ENCODE assay signal across 1 cellular context in the genomic region with DNA sequence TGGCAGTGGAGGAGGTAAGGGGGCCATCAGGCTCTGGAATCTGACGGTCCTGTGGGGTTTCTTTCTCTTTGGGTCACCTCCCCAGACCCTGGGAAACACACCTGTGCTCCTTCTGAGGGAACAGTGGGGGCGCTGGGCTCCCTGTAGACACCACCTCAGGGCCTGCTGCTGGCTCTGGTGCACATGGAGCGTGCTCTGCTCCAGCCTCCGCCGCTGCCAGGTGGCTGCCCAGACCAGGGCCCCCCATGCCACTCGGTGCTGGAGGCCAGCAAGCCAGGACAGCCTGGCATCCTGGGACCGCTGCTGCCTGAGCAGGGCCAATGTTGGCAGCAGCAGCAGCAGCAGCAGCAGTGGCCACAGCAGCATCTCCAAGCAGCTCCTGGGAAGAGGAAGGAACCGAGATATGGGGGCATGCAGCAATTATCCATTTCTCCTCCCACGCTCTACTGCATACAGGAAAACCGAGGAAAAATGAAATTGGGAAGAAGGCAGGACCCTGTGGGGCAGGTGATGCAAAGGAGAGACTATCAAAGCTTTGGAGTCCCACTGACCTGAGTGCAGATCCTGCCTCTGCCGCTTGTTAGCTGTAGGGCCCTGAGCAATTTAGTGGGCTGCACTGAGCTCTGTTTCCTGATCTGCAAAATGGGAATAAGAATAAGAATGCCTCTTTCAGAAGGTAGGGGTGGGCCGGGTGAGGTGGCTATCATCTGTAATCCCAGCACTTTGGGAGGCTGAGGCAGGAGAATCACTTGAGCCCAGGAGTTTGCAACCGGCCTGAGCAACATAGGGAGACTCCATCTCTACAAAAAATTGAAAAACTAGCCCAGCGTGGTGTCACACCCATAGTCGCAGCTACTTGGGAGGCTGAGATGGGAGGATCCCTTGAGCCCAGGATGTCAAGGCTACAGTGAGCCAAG.
TF ChIP-seq lines count a peak whose summit lies in the region.

No MANE protein-coding gene starts in this region.

TF ChIP-seq in HepG2, 621 proteins besides CTCF, POLR2A, EP300 and RAD21 (continued from another document and continues in another):
- TF ChIP-seq ZNF292 (CRISPR knock-in tag; IDR thresholded peaks at IDR 0.05; ENCODE audit: borderline replicate concordance, low read depth): no peak
- no peak for TF ChIP-seq ZSCAN25 (CRISPR knock-in tag; IDR thresholded peaks at IDR 0.05)
- TF ChIP-seq MAFK (conservative IDR thresholded peaks at IDR 0.05 in 1 of 2, IDR thresholded peaks at IDR 0.05 in 1 of 2; ENCODE audit: low read length in 2 of 2): no peak
- TF ChIP-seq NRL (CRISPR knock-in tag; IDR thresholded peaks at IDR 0.05; ENCODE audit: borderline replicate concordance): peak; percentile 56; the same call in 1 of the 2 replicates
- TF ChIP-seq GLI4 (CRISPR knock-in tag; IDR thresholded peaks at IDR 0.05; ENCODE audit: borderline replicate concordance): no peak
- TF ChIP-seq, protein P1, sequence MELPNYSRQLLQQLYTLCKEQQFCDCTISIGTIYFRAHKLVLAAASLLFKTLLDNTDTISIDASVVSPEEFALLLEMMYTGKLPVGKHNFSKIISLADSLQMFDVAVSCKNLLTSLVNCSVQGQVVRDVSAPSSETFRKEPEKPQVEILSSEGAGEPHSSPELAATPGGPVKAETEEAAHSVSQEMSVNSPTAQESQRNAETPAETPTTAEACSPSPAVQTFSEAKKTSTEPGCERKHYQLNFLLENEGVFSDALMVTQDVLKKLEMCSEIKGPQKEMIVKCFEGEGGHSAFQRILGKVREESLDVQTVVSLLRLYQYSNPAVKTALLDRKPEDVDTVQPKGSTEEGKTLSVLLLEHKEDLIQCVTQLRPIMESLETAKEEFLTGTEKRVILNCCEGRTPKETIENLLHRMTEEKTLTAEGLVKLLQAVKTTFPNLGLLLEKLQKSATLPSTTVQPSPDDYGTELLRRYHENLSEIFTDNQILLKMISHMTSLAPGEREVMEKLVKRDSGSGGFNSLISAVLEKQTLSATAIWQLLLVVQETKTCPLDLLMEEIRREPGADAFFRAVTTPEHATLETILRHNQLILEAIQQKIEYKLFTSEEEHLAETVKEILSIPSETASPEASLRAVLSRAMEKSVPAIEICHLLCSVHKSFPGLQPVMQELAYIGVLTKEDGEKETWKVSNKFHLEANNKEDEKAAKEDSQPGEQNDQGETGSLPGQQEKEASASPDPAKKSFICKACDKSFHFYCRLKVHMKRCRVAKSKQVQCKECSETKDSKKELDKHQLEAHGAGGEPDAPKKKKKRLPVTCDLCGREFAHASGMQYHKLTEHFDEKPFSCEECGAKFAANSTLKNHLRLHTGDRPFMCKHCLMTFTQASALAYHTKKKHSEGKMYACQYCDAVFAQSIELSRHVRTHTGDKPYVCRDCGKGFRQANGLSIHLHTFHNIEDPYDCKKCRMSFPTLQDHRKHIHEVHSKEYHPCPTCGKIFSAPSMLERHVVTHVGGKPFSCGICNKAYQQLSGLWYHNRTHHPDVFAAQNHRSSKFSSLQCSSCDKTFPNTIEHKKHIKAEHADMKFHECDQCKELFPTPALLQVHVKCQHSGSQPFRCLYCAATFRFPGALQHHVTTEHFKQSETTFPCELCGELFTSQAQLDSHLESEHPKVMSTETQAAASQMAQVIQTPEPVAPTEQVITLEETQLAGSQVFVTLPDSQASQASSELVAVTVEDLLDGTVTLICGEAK (IDR thresholded peaks at IDR 0.05): no peak
- TF ChIP-seq, protein P1 (CRISPR knock-in tag; IDR thresholded peaks at IDR 0.05): peak; percentile 33; the same call in 1 of the 2 replicates
- no peak for TF ChIP-seq ZNF557 (CRISPR knock-in tag; IDR thresholded peaks at IDR 0.05)
- peak; percentile 40; the same call in 1 of the 2 replicates for TF ChIP-seq ZBTB38 (CRISPR knock-in tag; IDR thresholded peaks at IDR 0.05)
- TF ChIP-seq ZNF567 (CRISPR knock-in tag; IDR thresholded peaks at IDR 0.05; ENCODE audit: borderline replicate concordance): no peak
- TF ChIP-seq, protein P2, sequence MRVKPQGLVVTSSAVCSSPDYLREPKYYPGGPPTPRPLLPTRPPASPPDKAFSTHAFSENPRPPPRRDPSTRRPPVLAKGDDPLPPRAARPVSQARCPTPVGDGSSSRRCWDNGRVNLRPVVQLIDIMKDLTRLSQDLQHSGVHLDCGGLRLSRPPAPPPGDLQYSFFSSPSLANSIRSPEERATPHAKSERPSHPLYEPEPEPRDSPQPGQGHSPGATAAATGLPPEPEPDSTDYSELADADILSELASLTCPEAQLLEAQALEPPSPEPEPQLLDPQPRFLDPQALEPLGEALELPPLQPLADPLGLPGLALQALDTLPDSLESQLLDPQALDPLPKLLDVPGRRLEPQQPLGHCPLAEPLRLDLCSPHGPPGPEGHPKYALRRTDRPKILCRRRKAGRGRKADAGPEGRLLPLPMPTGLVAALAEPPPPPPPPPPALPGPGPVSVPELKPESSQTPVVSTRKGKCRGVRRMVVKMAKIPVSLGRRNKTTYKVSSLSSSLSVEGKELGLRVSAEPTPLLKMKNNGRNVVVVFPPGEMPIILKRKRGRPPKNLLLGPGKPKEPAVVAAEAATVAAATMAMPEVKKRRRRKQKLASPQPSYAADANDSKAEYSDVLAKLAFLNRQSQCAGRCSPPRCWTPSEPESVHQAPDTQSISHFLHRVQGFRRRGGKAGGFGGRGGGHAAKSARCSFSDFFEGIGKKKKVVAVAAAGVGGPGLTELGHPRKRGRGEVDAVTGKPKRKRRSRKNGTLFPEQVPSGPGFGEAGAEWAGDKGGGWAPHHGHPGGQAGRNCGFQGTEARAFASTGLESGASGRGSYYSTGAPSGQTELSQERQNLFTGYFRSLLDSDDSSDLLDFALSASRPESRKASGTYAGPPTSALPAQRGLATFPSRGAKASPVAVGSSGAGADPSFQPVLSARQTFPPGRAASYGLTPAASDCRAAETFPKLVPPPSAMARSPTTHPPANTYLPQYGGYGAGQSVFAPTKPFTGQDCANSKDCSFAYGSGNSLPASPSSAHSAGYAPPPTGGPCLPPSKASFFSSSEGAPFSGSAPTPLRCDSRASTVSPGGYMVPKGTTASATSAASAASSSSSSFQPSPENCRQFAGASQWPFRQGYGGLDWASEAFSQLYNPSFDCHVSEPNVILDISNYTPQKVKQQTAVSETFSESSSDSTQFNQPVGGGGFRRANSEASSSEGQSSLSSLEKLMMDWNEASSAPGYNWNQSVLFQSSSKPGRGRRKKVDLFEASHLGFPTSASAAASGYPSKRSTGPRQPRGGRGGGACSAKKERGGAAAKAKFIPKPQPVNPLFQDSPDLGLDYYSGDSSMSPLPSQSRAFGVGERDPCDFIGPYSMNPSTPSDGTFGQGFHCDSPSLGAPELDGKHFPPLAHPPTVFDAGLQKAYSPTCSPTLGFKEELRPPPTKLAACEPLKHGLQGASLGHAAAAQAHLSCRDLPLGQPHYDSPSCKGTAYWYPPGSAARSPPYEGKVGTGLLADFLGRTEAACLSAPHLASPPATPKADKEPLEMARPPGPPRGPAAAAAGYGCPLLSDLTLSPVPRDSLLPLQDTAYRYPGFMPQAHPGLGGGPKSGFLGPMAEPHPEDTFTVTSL (CRISPR knock-in tag; IDR thresholded peaks at IDR 0.05; ENCODE audit: borderline replicate concordance): no peak
- no peak for TF ChIP-seq ZNF839 (CRISPR knock-in tag; IDR thresholded peaks at IDR 0.05; ENCODE audit: borderline replicate concordance)
- TF ChIP-seq, protein P3, sequence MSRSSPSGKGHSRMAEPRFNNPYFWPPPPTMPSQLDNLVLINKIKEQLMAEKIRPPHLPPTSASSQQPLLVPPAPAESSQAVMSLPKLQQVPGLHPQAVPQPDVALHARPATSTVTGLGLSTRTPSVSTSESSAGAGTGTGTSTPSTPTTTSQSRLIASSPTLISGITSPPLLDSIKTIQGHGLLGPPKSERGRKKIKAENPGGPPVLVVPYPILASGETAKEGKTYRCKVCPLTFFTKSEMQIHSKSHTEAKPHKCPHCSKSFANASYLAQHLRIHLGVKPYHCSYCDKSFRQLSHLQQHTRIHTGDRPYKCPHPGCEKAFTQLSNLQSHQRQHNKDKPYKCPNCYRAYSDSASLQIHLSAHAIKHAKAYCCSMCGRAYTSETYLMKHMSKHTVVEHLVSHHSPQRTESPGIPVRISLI (CRISPR knock-in tag; IDR thresholded peaks at IDR 0.05; ENCODE audit: borderline replicate concordance): no peak
- TF ChIP-seq, protein P4, sequence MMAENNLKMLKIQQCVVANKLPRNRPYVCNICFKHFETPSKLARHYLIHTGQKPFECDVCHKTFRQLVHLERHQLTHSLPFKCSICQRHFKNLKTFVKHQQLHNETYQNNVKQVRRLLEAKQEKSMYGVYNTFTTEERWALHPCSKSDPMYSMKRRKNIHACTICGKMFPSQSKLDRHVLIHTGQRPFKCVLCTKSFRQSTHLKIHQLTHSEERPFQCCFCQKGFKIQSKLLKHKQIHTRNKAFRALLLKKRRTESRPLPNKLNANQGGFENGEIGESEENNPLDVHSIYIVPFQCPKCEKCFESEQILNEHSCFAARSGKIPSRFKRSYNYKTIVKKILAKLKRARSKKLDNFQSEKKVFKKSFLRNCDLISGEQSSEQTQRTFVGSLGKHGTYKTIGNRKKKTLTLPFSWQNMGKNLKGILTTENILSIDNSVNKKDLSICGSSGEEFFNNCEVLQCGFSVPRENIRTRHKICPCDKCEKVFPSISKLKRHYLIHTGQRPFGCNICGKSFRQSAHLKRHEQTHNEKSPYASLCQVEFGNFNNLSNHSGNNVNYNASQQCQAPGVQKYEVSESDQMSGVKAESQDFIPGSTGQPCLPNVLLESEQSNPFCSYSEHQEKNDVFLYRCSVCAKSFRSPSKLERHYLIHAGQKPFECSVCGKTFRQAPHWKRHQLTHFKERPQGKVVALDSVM (CRISPR knock-in tag; IDR thresholded peaks at IDR 0.05): peak; percentile 95
- TF ChIP-seq TBL1XR1 (IDR thresholded peaks at IDR 0.05; ENCODE audit: borderline replicate concordance, low read length, partially characterized antibody): no peak
- 0 out of 2 replicates have a peak, but pooled peaks have one; percentile 22 for TF ChIP-seq RXRA (CRISPR knock-in tag; IDR thresholded peaks at IDR 0.05)
- TF ChIP-seq KLF12 (CRISPR knock-in tag; IDR thresholded peaks at IDR 0.05; ENCODE audit: borderline replicate concordance): no peak
- TF ChIP-seq ZNF709 (CRISPR knock-in tag; IDR thresholded peaks at IDR 0.05): no peak
- TF ChIP-seq ZNF678 (CRISPR knock-in tag; IDR thresholded peaks at IDR 0.05): no peak
- no peak for TF ChIP-seq THYN1 (CRISPR knock-in tag; IDR thresholded peaks at IDR 0.05; ENCODE audit: borderline replicate concordance, low read depth)
- TF ChIP-seq, protein P5, sequence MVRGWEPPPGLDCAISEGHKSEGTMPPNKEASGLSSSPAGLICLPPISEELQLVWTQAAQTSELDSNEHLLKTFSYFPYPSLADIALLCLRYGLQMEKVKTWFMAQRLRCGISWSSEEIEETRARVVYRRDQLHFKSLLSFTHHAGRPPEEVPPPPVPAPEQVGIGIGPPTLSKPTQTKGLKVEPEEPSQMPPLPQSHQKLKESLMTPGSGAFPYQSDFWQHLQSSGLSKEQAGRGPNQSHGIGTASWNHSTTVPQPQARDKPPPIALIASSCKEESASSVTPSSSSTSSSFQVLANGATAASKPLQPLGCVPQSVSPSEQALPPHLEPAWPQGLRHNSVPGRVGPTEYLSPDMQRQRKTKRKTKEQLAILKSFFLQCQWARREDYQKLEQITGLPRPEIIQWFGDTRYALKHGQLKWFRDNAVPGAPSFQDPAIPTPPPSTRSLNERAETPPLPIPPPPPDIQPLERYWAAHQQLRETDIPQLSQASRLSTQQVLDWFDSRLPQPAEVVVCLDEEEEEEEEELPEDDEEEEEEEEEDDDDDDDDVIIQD (CRISPR knock-in tag; IDR thresholded peaks at IDR 0.05; ENCODE audit: low read depth): no peak
- TF ChIP-seq, protein P6, sequence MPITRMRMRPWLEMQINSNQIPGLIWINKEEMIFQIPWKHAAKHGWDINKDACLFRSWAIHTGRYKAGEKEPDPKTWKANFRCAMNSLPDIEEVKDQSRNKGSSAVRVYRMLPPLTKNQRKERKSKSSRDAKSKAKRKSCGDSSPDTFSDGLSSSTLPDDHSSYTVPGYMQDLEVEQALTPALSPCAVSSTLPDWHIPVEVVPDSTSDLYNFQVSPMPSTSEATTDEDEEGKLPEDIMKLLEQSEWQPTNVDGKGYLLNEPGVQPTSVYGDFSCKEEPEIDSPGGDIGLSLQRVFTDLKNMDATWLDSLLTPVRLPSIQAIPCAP (CRISPR knock-in tag; IDR thresholded peaks at IDR 0.05; ENCODE audit: low read depth): no peak
- no peak for TF ChIP-seq ZNF326 (CRISPR knock-in tag; IDR thresholded peaks at IDR 0.05; ENCODE audit: borderline replicate concordance)
